4 cellular contexts compared by ENCODE assay signal in the genomic region with DNA sequence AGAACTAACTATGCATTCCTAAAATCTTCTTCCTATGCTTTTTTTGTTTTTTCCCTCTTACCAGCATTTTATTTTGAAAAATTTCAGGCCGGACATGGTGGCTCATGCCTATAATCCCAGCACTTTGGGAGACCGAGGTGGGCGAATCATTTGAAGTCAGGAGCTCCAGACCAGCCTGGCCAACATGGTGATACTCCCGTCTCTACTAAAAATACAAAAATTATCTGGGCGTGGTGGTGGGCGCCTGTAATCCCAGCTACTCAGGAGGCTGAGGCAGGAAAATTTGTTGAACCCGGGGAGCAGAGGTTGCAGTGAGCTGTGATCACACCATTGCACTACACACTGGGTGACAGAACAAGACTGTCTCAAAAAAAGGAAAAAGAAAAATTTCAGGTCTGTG. TPM values are rescaled to one million over a fixed set of nuclear protein-coding genes. Genes with fewer than 3 reads are reported as not detected.
"Had no signal": no experiment of that assay in that cellular context is flagged by ENCODE, and none has a peak within 500 bp of the region (broad histone marks: within the 10 kb centered on the region; RNA-seq: fewer than 3 reads in every experiment).

No MANE protein-coding gene starts in this region.

RNA-seq across cellular contexts. Expression of gene GPRIN2, which starts 26.7 kb away (rescaled TPM):
- total RNA-seq: activated CD4-positive, alpha-beta T cell treated with anti-CD3 and anti-CD28 coated beads for 36 hours; activated CD8-positive, alpha-beta T cell treated with anti-CD3 and anti-CD28 coated beads for 36 hours; NCI-H460; T-cell had no signal
